In genomic region chr17:37088459-37088858, GRCh38 we compare ENCODE assay signal across 14 cellular contexts.
DNase-seq lines count a peak whose midpoint lies in the region; ATAC-seq and TF ChIP-seq lines count a peak whose summit lies in the region.
"Had no signal": no experiment of that assay in that cellular context is flagged by ENCODE, and none has a peak within 500 bp of the region (broad histone marks: within the 10 kb centered on the region; RNA-seq: fewer than 3 reads in every experiment).

No MANE protein-coding gene starts in this region.

- intact Hi-C loops in stomach (cut with DNase I; ENCODE audit: low total_unique reads), result no loop called here

- ATAC-seq in GM19455 (IDR thresholded peaks at IDR 0.05; ENCODE audit: unreplicated experiment), result no peak
- ATAC-seq: gastroesophageal sphincter had no signal

- H3K4me3 ChIP-seq in effector memory CD4-positive, alpha-beta T cell (ENCODE audit: insufficient read depth, low read depth, low read length, poor library complexity, severe bottlenecking), result no peak overlapping the region
- no peak overlapping the region for H3K4me3 ChIP-seq in stomach
- H3K4me3 ChIP-seq: gastroesophageal sphincter, MG63, smooth muscle cell, uterus had no signal

- peaks cover 24% of the 10 kb centered on the region for H3K4me1 ChIP-seq in effector memory CD4-positive, alpha-beta T cell (ENCODE audit: control insufficient read depth, insufficient read depth, low read length, poor library complexity, severe bottlenecking)
- H3K4me1 ChIP-seq in stomach, result peaks cover 13 to 47% (median 28%) of the 10 kb centered on the region in 4 donors
- H3K4me1 ChIP-seq: uterus had no signal

- H3K9me3 ChIP-seq in effector memory CD4-positive, alpha-beta T cell (ENCODE audit: control insufficient read depth, low read length), result no peaks in the 10 kb centered on the region
- no peaks in the 10 kb centered on the region for H3K9me3 ChIP-seq in stomach
- H3K9me3 ChIP-seq: gastroesophageal sphincter, MG63, uterus had no signal

- no peak for TF ChIP-seq EP300 in stomach (IDR thresholded peaks at IDR 0.05)

- H3K27ac ChIP-seq in effector memory CD4-positive, alpha-beta T cell (ENCODE audit: insufficient read depth, low read length, poor library complexity, severe bottlenecking), result peak overlapping the region; percentile 26
- H3K27ac ChIP-seq in stomach, result peak overlapping the region in 3 of 5 donors; percentile 20 to 55 (median 40)
- H3K27ac ChIP-seq: gastroesophageal sphincter, uterus had no signal

- no peak for TF ChIP-seq CTCF in stomach (IDR thresholded peaks at IDR 0.05)
- no peak for TF ChIP-seq CTCF in GM13976 (IDR thresholded peaks at IDR 0.05; ENCODE audit: borderline replicate concordance, control extremely low read depth, extremely low read depth, insufficient read depth, missing control alignments)

- TF ChIP-seq POLR2A in stomach (IDR thresholded peaks at IDR 0.05), result no peak

- no peaks in the 10 kb centered on the region for H3K36me3 ChIP-seq in effector memory CD4-positive, alpha-beta T cell (ENCODE audit: control insufficient read depth, insufficient read depth, low read length)
- H3K36me3 ChIP-seq in stomach, result peaks cover 9 to 60% (median 47%) of the 10 kb centered on the region in 4 donors
- H3K36me3 ChIP-seq: uterus had no signal

- in situ Hi-C loops in GM13976 (cut with MboI; ENCODE audit: low sequenced_read_pairs, unreplicated experiment), result no loop called here

- no peaks in the 10 kb centered on the region for H3K27me3 ChIP-seq in effector memory CD4-positive, alpha-beta T cell (replicated peaks; ENCODE audit: control insufficient read depth, insufficient read depth, low read length, poor library complexity, severe bottlenecking)
- no peaks in the 10 kb centered on the region for H3K27me3 ChIP-seq in stomach
- H3K27me3 ChIP-seq: gastroesophageal sphincter, MG63, uterus had no signal

- 15 to 41% (median 23%) methylated on average over 3 of the region's 3 CpGs for WGBS in stomach, 5 donors

- DNase-seq in activated gamma-delta T cell treated with Interleukin-2 at 50 U/mL for 16 hours (peak; percentile 6), activated gamma-delta T cell (lab: John Stamatoyannopoulos, UW) (no peak), NCI-H748 treated with DMSO at 0.1 percent for 48 hours (lab: John Stamatoyannopoulos, UW) (peak; percentile 80), stomach (peak; percentile 40), GM13976 (ENCODE audit: low spot score) (no peak)
- DNase-seq in effector memory CD4-positive, alpha-beta T cell, result peak in 2 of 3 donors; percentile 5 to 8
- no peak for DNase-seq in stimulated activated CD4-positive, alpha-beta T cell treated with anti-CD3 and anti-CD28 coated beads, Interleukin-4, amount 100 ng/mL, for 24 hours
- DNase-seq: activated CD4-positive, alpha-beta T cell treated with anti-CD3 and anti-CD28 coated beads for 48 hours; MG63; NK-92 treated with Interleukin-12 subunit alpha and Interleukin-12 subunit beta, amount 100 ng/mL, for 24 hours; uterus had no signal

Comparison
In these comparisons a context has a peak if more than half of its experiments do, and no peak if none do; other contexts are left out.
1. DNase-seq: peak in activated gamma-delta T cell treated with Interleukin-2 at 50 U/mL for 16 hours (single experiment), NCI-H748 treated with DMSO at 0.1 percent for 48 hours (single experiment), effector memory CD4-positive, alpha-beta T cell (2 of 3) and stomach (single experiment); none in activated gamma-delta T cell (single experiment), stimulated activated CD4-positive, alpha-beta T cell treated with anti-CD3 and anti-CD28 coated beads, Interleukin-4, amount 100 ng/mL, for 24 hours (single experiment) and GM13976 (single experiment).